ENCODE assay signal across 1 cellular context in genomic region chr4:780730-781492, GRCh38.
A peak's percentile ranks its signal among the peaks of the same experiment; 100 is the strongest.
TF ChIP-seq lines count a peak whose summit lies in the region.

No MANE protein-coding gene starts in this region.

TF ChIP-seq in WTC11, 78 proteins besides CTCF, POLR2A, EP300 and RAD21 (continued from another document):
- TF ChIP-seq STAT6 (CRISPR knock-in tag; conservative IDR thresholded peaks at IDR 0.05; ENCODE audit: low read depth) (0 out of 2 replicates have a peak, but pooled peaks have one; percentile 31), ZNF232 (CRISPR knock-in tag; IDR thresholded peaks at IDR 0.05) (no peak), RELA (CRISPR knock-in tag; IDR thresholded peaks at IDR 0.05; ENCODE audit: borderline replicate concordance) (no peak), CBFB (CRISPR knock-in tag; IDR thresholded peaks at IDR 0.05; ENCODE audit: low read depth) (no peak), NFYB (CRISPR knock-in tag; conservative IDR thresholded peaks at IDR 0.05; ENCODE audit: low read depth) (no peak), NFE2L1 (CRISPR knock-in tag; IDR thresholded peaks at IDR 0.05) (no peak), MYBL2 (CRISPR knock-in tag; IDR thresholded peaks at IDR 0.05) (no peak), ZNF317 (CRISPR knock-in tag; IDR thresholded peaks at IDR 0.05; ENCODE audit: borderline replicate concordance, low read depth) (no peak), E2F5 (CRISPR knock-in tag; IDR thresholded peaks at IDR 0.05) (0 out of 2 replicates have a peak, but pooled peaks have one; percentile 9), NR2C2 (CRISPR knock-in tag; IDR thresholded peaks at IDR 0.05) (no peak), GRHL2 (CRISPR knock-in tag; IDR thresholded peaks at IDR 0.05; ENCODE audit: insufficient replicate concordance, severe bottlenecking) (no peak), IRF2 (CRISPR knock-in tag; IDR thresholded peaks at IDR 0.05; ENCODE audit: borderline replicate concordance, low read depth) (no peak; the same call in 1 of the 2 replicates), PREB (CRISPR knock-in tag; IDR thresholded peaks at IDR 0.05; ENCODE audit: borderline replicate concordance) (no peak), NFATC4 (CRISPR knock-in tag; IDR thresholded peaks at IDR 0.05) (no peak)
- TF ChIP-seq, protein P1, sequence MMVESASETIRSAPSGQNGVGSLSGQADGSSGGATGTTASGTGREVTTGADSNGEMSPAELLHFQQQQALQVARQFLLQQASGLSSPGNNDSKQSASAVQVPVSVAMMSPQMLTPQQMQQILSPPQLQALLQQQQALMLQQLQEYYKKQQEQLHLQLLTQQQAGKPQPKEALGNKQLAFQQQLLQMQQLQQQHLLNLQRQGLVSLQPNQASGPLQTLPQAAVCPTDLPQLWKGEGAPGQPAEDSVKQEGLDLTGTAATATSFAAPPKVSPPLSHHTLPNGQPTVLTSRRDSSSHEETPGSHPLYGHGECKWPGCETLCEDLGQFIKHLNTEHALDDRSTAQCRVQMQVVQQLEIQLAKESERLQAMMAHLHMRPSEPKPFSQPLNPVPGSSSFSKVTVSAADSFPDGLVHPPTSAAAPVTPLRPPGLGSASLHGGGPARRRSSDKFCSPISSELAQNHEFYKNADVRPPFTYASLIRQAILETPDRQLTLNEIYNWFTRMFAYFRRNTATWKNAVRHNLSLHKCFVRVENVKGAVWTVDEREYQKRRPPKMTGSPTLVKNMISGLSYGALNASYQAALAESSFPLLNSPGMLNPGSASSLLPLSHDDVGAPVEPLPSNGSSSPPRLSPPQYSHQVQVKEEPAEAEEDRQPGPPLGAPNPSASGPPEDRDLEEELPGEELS (CRISPR knock-in tag; IDR thresholded peaks at IDR 0.05) = no peak
